8 cellular contexts compared by ENCODE assay signal in the genomic region with DNA sequence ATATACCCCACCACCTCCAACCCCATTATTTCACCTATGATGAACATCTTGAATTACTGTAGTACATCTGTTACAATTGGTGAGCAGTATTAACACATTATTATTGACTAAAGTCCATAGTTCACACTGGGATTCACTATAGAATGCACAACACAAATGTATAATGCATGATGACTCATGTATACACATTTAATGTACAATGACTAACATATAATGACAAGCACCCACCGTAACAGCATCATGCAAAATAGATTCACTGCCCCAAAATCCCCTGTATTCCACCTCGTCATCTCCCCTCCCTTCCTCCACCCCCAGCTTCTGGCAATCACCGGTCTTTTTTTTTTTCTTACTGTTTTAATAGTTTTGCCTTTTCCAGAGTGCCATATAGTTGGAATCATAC. TPM values are rescaled to one million over a fixed set of nuclear protein-coding genes. Genes with fewer than 3 reads are reported as not detected.
DNase-seq lines count a peak whose midpoint lies in the region; ATAC-seq and FAIRE-seq lines count a peak whose summit lies in the region.

No MANE protein-coding gene starts in this region.

- no peak overlapping the region for H3K4me3 Mint-ChIP-seq in naive thymus-derived CD4-positive, alpha-beta T cell
- H3K4me3 Mint-ChIP-seq in T-cell, result no peak overlapping the region

- intact Hi-C loops in naive thymus-derived CD4-positive, alpha-beta T cell (cut with micrococcal nuclease), result no loop called here

- no peaks in the 10 kb centered on the region for H3K36me3 ChIP-seq in GM23248 (ENCODE audit: low read depth)
- no peaks in the 10 kb centered on the region for H3K36me3 ChIP-seq in naive thymus-derived CD4-positive, alpha-beta T cell (ENCODE audit: control insufficient read depth in 2 of 3, insufficient read depth in 3 of 3, low read length in 3 of 3)

- no peaks in the 10 kb centered on the region for H3K27me3 Mint-ChIP-seq in naive thymus-derived CD4-positive, alpha-beta T cell
- no peaks in the 10 kb centered on the region for H3K27me3 Mint-ChIP-seq in T-cell

- FAIRE-seq in urothelium cell line (lab: Jason Lieb, UNC), result no peak

- no peaks in the 10 kb centered on the region for H3K79me2 ChIP-seq in GM23248 (ENCODE audit: insufficient read depth)

- H3K27ac Mint-ChIP-seq in naive thymus-derived CD4-positive, alpha-beta T cell, result peak overlapping the region in 1 of 9 donors; percentile 27
- H3K27ac Mint-ChIP-seq in T-cell, result no peak overlapping the region

- WGBS in GM23248 (ENCODE audit: low coverage in 1 of 2, low lambda C conversion rate in 2 of 2, missing lambda C conversion rate in 2 of 2), 2 experiments, result 18 to 26% methylated on average over 3 of the region's 3 CpGs

- POLR2A ChIA-PET in naive thymus-derived CD4-positive, alpha-beta T cell (lab: Charles Lee), result no interaction called here
- POLR2A ChIA-PET in T-cell (lab: Charles Lee), result interaction anchor here in 1 of 2 donors (0.7 kb wide), 1 partner anchor 1883 kb away, joined by 3 read pairs; no protein-coding TSS in a partner anchor

- no peak overlapping the region for H3K27ac ChIP-seq in GM23248
- no peak overlapping the region for H3K27ac ChIP-seq in naive thymus-derived CD4-positive, alpha-beta T cell (ENCODE audit: low read depth, low read length)

- H3K9ac ChIP-seq in GM23248, result no peak overlapping the region

- H3K9me3 ChIP-seq in GM23248 (ENCODE audit: low read depth), result no peaks in the 10 kb centered on the region
- no peaks in the 10 kb centered on the region for H3K9me3 ChIP-seq in naive thymus-derived CD4-positive, alpha-beta T cell (ENCODE audit: control insufficient read depth in 2 of 3, low read length in 3 of 3)

- in situ Hi-C loops in GM23248 (cut with MboI), result no loop called here

- H3K4me1 Mint-ChIP-seq in naive thymus-derived CD4-positive, alpha-beta T cell, result peaks cover 5 to 70% (median 22%) of the 10 kb centered on the region in 7 donors
- H3K4me1 Mint-ChIP-seq in T-cell, result peaks cover 46 to 68% (median 49%) of the 10 kb centered on the region in 3 donors

- H4K20me1 ChIP-seq in GM23248 (ENCODE audit: insufficient read depth), result no peaks in the 10 kb centered on the region

- no peak overlapping the region for H3K4me3 ChIP-seq in GM23248
- H3K4me3 ChIP-seq in naive thymus-derived CD4-positive, alpha-beta T cell (ENCODE audit: low read length), result no peak overlapping the region

- ATAC-seq in naive thymus-derived CD4-positive, alpha-beta T cell, result peak; percentile 47
- ATAC-seq in T-cell (replicated peaks in 1 of 4), result no peak

- peak; percentile 66 for DNase-seq in activated CD4-positive, alpha-beta T cell treated with anti-CD3 and anti-CD28 coated beads for 48 hours
- DNase-seq in activated CD4-positive, alpha-beta T cell treated with anti-CD3 and anti-CD28 coated beads for 1 hour, result no peak
- peak; percentile 43 for DNase-seq in GM23248
- DNase-seq in NAMALWA (ENCODE audit: low spot score), result peak; percentile 44
- DNase-seq in naive thymus-derived CD4-positive, alpha-beta T cell, result no peak
- DNase-seq in urothelium cell line (ENCODE audit: low spot score), result no peak
- no peak for DNase-seq in T-cell
- no peak for DNase-seq in GF-D8 (lab: John Stamatoyannopoulos, UW)

- H3K9me3 Mint-ChIP-seq in naive thymus-derived CD4-positive, alpha-beta T cell, result peaks cover 0 to 7% (median 0%) of the 10 kb centered on the region in 11 donors
- no peaks in the 10 kb centered on the region for H3K9me3 Mint-ChIP-seq in T-cell

- H2AFZ ChIP-seq in GM23248, result no peak overlapping the region

- peaks cover 0 to 13% (median 0%) of the 10 kb centered on the region in 5 donors for H3K36me3 Mint-ChIP-seq in naive thymus-derived CD4-positive, alpha-beta T cell
- no peaks in the 10 kb centered on the region for H3K36me3 Mint-ChIP-seq in T-cell

- H3K9me2 ChIP-seq in GM23248 (ENCODE audit: insufficient read depth), result no peaks in the 10 kb centered on the region

- H3K27me3 ChIP-seq in GM23248 (replicated peaks; ENCODE audit: insufficient read depth), result peaks cover 12% of the 10 kb centered on the region; the same call in 1 of the 2 replicates
- H3K27me3 ChIP-seq in naive thymus-derived CD4-positive, alpha-beta T cell (ENCODE audit: control insufficient read depth in 2 of 2, insufficient read depth in 2 of 2, low read length in 2 of 2), result no peaks in the 10 kb centered on the region

- peaks cover 8% of the 10 kb centered on the region; the same call in 1 of the 2 replicates for H3F3A ChIP-seq in GM23248 (ENCODE audit: insufficient read depth)

- peaks cover 23% of the 10 kb centered on the region for H3K4me1 ChIP-seq in GM23248 (ENCODE audit: insufficient read depth)
- peaks cover 0 to 53% of the 10 kb centered on the region in 2 donors for H3K4me1 ChIP-seq in naive thymus-derived CD4-positive, alpha-beta T cell (ENCODE audit: control insufficient read depth in 2 of 2, insufficient read depth in 2 of 2, low read length in 2 of 2)

- CTCF ChIA-PET in naive thymus-derived CD4-positive, alpha-beta T cell (lab: Charles Lee), result no interaction called here
- CTCF ChIA-PET in T-cell (lab: Charles Lee), result no interaction called here

- no peak overlapping the region for H3K4me2 ChIP-seq in GM23248 (ENCODE audit: unreplicated experiment)

RNA-seq across cellular contexts. Expression of a gene that starts 47.1 kb away (rescaled TPM):
- 33.0 and 43.7 TPM in 2 replicates for total RNA-seq in GM23248 (2014; rRNA removed; shearing (Covaris generic))
- polyA plus RNA-seq in GM23248 (2016; fragmentation: Nextera tagmentation; extraction: Ambion mirVana), result 69.6 and 69.7 TPM in 2 replicates
- total RNA-seq in naive thymus-derived CD4-positive, alpha-beta T cell, result 10 to 100 TPM in 1 of 5 experiments, 1 to 10 TPM in 4; 1.9 to 32.8 (median 2.8) TPM
- under 1 TPM; 0.43 to 0.54 TPM for polyA plus RNA-seq in naive thymus-derived CD4-positive, alpha-beta T cell
- total RNA-seq in T-cell, result 10 to 100 TPM in 3 of 5 donors, 1 to 10 TPM in 2; 5.9 to 12.5 (median 10.4) TPM

Comparison
In these comparisons a context has a peak if more than half of its experiments do, and no peak if none do; other contexts are left out.
1. DNase-seq: peak in activated CD4-positive, alpha-beta T cell treated with anti-CD3 and anti-CD28 coated beads for 48 hours (single experiment), GM23248 (single experiment) and NAMALWA (single experiment); none in activated CD4-positive, alpha-beta T cell treated with anti-CD3 and anti-CD28 coated beads for 1 hour (single experiment), naive thymus-derived CD4-positive, alpha-beta T cell (0 of 9), urothelium cell line (single experiment), T-cell (0 of 34) and GF-D8 (single experiment).